In the genomic region with DNA sequence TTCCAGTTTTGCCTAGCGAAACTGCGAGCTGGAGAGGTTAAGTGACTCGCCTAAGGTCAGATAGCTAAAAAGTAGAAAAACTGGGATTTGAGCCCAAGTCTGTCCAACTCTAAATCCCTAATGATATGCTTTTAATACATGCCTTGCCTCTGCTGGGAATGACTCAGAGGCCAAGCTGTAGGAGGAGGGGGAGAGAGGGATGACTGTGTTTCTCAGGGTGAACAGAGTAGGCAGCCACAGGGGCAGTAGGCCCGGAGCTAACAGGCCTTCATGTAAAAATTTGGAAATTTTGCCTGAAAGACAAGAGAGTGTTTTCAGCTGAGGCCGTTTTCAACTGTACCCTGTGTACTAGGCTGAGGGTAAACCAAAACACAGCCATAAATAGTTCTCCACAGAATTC, we compare ENCODE assay signal across 8 cellular contexts.
DNase-seq lines count a peak whose midpoint lies in the region; ATAC-seq and TF ChIP-seq lines count a peak whose summit lies in the region.

No MANE protein-coding gene starts in this region.

- no peak overlapping the region for H3K27ac Mint-ChIP-seq in GM23338

- WGBS in body of pancreas, 2 donors = 84 to 89% methylated on average over 5 of the region's 5 CpGs

- H3K9me3 Mint-ChIP-seq in GM23338 = peaks cover 12% of the 10 kb centered on the region

- H3K4me2 ChIP-seq in GM23338 = no peak overlapping the region

- no peaks in the 10 kb centered on the region for H3K79me2 ChIP-seq in GM23338 (replicated peaks; ENCODE audit: insufficient read depth)

- H2AFZ ChIP-seq in GM23338 = no peak overlapping the region

- TF ChIP-seq POLR2A in body of pancreas (IDR thresholded peaks at IDR 0.05) = no peak

- no peak overlapping the region for H3K4me3 Mint-ChIP-seq in GM23338

- H3K27ac ChIP-seq in body of pancreas (no peak overlapping the region), skeletal muscle tissue (ENCODE audit: low read depth, low read length) (peak overlapping the region; percentile 63), GM23338 (ENCODE audit: low read depth) (no peak overlapping the region)

- H3K4me1 Mint-ChIP-seq in GM23338 = no peaks in the 10 kb centered on the region

- no peaks in the 10 kb centered on the region for H3K36me3 ChIP-seq in body of pancreas (replicated peaks in 1 of 2; ENCODE audit: insufficient read depth in 1 of 2, low read depth in 2 of 2)
- no peaks in the 10 kb centered on the region for H3K36me3 ChIP-seq in skeletal muscle tissue (ENCODE audit: control insufficient read depth in 3 of 3, insufficient read depth in 3 of 3, low read length in 3 of 3)
- no peaks in the 10 kb centered on the region for H3K36me3 ChIP-seq in GM23338 (ENCODE audit: insufficient read depth)

- ATAC-seq in body of pancreas = peak; percentile 64
- ATAC-seq in GM23338 = no peak

- intact Hi-C loops in body of pancreas (cut with DNase I) = loop anchor here (10.0 kb wide), 2 partner anchors 412 to 962 kb away; a partner anchor contains a TSS

- no peaks in the 10 kb centered on the region for H3K9me2 ChIP-seq in GM23338 (ENCODE audit: insufficient read depth)

- peaks cover 2% of the 10 kb centered on the region for H3K27me3 Mint-ChIP-seq in GM23338 (ENCODE audit: insufficient read depth, low read depth, poor library complexity)

- TF ChIP-seq CTCF in body of pancreas (IDR thresholded peaks at IDR 0.05) (no peak), GM23338 (conservative IDR thresholded peaks at IDR 0.05; ENCODE audit: low read depth in 2 of 2) (no peak)

- DNase-seq in HCEC 1CT (peak; percentile 97), body of pancreas (peak in 2 of 4 donors; percentile 28 to 50), iris pigment epithelial cell (ENCODE audit: low read depth) (peak; percentile 97), GM23338 (ENCODE audit: low spot score) (no peak), NCI-H82 (lab: John Stamatoyannopoulos, UW) (no peak), NCI-H82 treated with DMSO at 0.1 percent for 48 hours (lab: John Stamatoyannopoulos, UW; ENCODE audit: unreplicated experiment) (no peak)
- DNase-seq in effector CD4-positive, alpha-beta T cell = no peak

- no peaks in the 10 kb centered on the region for H3F3A ChIP-seq in GM23338 (replicated peaks; ENCODE audit: low read depth)

- H3K4me3 ChIP-seq in body of pancreas = no peak overlapping the region
- H3K4me3 ChIP-seq in skeletal muscle tissue (ENCODE audit: low read length in 3 of 3) = no peak overlapping the region
- H3K4me3 ChIP-seq in GM23338 = no peak overlapping the region

- H3K36me3 Mint-ChIP-seq in GM23338 (ENCODE audit: low read depth) = peaks cover 3% of the 10 kb centered on the region; the same call in 2 of the 3 replicates

- H3K4me1 ChIP-seq in body of pancreas (peaks cover 3% of the 10 kb centered on the region), skeletal muscle tissue (ENCODE audit: control insufficient read depth in 3 of 3, insufficient read depth in 3 of 3, low read length in 3 of 3) (peaks cover 21 to 57% (median 39%) of the 10 kb centered on the region in 3 donors), GM23338 (ENCODE audit: insufficient read depth) (no peaks in the 10 kb centered on the region)

- no peaks in the 10 kb centered on the region for H4K20me1 ChIP-seq in GM23338 (replicated peaks; ENCODE audit: insufficient read depth)

- H3K9ac ChIP-seq in skeletal muscle tissue (ENCODE audit: low read depth in 1 of 3, low read length in 3 of 3) = no peak overlapping the region

- H3K27me3 ChIP-seq in body of pancreas (no peaks in the 10 kb centered on the region), skeletal muscle tissue (ENCODE audit: control insufficient read depth in 3 of 3, insufficient read depth in 3 of 3, low read length in 3 of 3) (no peaks in the 10 kb centered on the region), GM23338 (ENCODE audit: insufficient read depth) (no peaks in the 10 kb centered on the region)

- H3K9me3 ChIP-seq in body of pancreas (no peaks in the 10 kb centered on the region), skeletal muscle tissue (ENCODE audit: control insufficient read depth in 3 of 3, low read length in 3 of 3) (no peaks in the 10 kb centered on the region)

TF ChIP-seq in GM23338, 12 proteins besides CTCF, POLR2A, EP300 and RAD21:
- TF ChIP-seq, protein P1, sequence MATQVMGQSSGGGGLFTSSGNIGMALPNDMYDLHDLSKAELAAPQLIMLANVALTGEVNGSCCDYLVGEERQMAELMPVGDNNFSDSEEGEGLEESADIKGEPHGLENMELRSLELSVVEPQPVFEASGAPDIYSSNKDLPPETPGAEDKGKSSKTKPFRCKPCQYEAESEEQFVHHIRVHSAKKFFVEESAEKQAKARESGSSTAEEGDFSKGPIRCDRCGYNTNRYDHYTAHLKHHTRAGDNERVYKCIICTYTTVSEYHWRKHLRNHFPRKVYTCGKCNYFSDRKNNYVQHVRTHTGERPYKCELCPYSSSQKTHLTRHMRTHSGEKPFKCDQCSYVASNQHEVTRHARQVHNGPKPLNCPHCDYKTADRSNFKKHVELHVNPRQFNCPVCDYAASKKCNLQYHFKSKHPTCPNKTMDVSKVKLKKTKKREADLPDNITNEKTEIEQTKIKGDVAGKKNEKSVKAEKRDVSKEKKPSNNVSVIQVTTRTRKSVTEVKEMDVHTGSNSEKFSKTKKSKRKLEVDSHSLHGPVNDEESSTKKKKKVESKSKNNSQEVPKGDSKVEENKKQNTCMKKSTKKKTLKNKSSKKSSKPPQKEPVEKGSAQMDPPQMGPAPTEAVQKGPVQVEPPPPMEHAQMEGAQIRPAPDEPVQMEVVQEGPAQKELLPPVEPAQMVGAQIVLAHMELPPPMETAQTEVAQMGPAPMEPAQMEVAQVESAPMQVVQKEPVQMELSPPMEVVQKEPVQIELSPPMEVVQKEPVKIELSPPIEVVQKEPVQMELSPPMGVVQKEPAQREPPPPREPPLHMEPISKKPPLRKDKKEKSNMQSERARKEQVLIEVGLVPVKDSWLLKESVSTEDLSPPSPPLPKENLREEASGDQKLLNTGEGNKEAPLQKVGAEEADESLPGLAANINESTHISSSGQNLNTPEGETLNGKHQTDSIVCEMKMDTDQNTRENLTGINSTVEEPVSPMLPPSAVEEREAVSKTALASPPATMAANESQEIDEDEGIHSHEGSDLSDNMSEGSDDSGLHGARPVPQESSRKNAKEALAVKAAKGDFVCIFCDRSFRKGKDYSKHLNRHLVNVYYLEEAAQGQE (IDR thresholded peaks at IDR 0.05; ENCODE audit: unreplicated experiment) = no peak
- TF ChIP-seq CREB1 (CRISPR knock-in tag; IDR thresholded peaks at IDR 0.05; ENCODE audit: low read depth) = no peak

Comparison
In these comparisons a context has a peak if more than half of its experiments do, and no peak if none do; other contexts are left out.
1. DNase-seq: peak in HCEC 1CT (single experiment) and iris pigment epithelial cell (single experiment); none in effector CD4-positive, alpha-beta T cell (single experiment), GM23338 (single experiment), NCI-H82 (single experiment) and NCI-H82 treated with DMSO at 0.1 percent for 48 hours (single experiment).